Comparison of ENCODE assay signal across 8 cellular contexts in the genomic region with DNA sequence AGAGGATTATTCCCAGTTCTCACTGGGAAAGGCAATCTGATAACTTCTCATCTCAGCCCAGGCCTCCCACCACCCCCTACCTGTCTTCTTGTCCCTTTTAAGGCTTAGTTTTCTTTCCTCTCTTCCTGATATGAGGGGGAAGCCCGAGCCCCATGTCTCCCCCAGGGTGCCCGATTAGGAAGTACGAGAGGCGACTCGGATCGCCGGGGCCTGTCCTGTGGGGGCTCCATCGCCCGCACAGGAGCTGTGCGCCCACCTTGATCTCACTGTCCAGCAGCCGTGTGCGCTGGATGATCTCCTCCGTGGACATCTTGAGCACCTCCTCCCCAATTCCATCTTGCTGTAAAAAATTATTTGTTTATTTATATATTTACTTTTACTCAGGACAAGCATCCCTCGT. TPM values are rescaled to one million over a fixed set of nuclear protein-coding genes. Genes with fewer than 3 reads are reported as not detected.
A peak's percentile ranks its signal among the peaks of the same experiment; 100 is the strongest.
DNase-seq lines count a peak whose midpoint lies in the region; ATAC-seq, FAIRE-seq and TF ChIP-seq lines count a peak whose summit lies in the region.

No MANE protein-coding gene starts in this region.

- peak overlapping the region; percentile 96 for H3K4me2 ChIP-seq in A549

- DNase-seq in A549 (ENCODE audit: low read depth in 1 of 2, low spot score in 1 of 2) (no peak), cardiac fibroblast (ENCODE audit: low read depth in 2 of 2) (no peak), mucosa of descending colon (no peak), GM12891 (ENCODE audit: insufficient read length, low spot score) (no peak), C1 segment of cervical spinal cord (lab: John Stamatoyannopoulos, UW) (no peak)
- no peak for DNase-seq in stimulated activated CD4-positive, alpha-beta T cell treated with anti-CD3 and anti-CD28 coated beads, Interleukin-1b, Interleukin-23, amount 100 ng/mL, for 48 hours

- FAIRE-seq in A549 (lab: Jason Lieb, UNC) (no peak), GM12891 (lab: Jason Lieb, UNC) (no peak)

- CTCF ChIA-PET in A549 (lab: Yijun Ruan, JAX), result interaction anchor here (0.8 to 8.1 kb wide), 5 partner anchors 9 to 51 kb away, joined by 3 to 75 read pairs (median 4); a partner anchor contains a TSS

- peak overlapping the region; percentile 88 to 92 for H3K27ac ChIP-seq in A549
- H3K27ac ChIP-seq in HUES6 (ENCODE audit: low read depth, low read length), result peak overlapping the region; percentile 99; the same call in 1 of the 2 replicates

- TF ChIP-seq CTCF in A549 (IDR thresholded peaks at IDR 0.05) (no peak), cardiac fibroblast (IDR thresholded peaks at IDR 0.05; ENCODE audit: low read depth, low read length) (no peak), mucosa of descending colon (IDR thresholded peaks at IDR 0.05) (no peak)

- H3K27me3 ChIP-seq in HUES6 (ENCODE audit: control insufficient read depth, insufficient read depth, low read length), result no peaks in the 10 kb centered on the region

- intact Hi-C loops in mucosa of descending colon (cut with DNase I, micrococcal nuclease), result no loop called here

- POLR2A ChIA-PET in A549 (lab: Yijun Ruan, JAX), result interaction anchor here (1.0 kb wide), 1 partner anchor 9 kb away, joined by 4 read pairs; no protein-coding TSS in a partner anchor

- H3K4me1 ChIP-seq in A549 (peaks cover 14% of the 10 kb centered on the region), HUES6 (ENCODE audit: control insufficient read depth, insufficient read depth, low read length) (no peaks in the 10 kb centered on the region), mucosa of descending colon (ENCODE audit: low read depth) (peaks cover 10% of the 10 kb centered on the region)

- TF ChIP-seq POLR2A in A549 (IDR thresholded peaks at IDR 0.05; ENCODE audit: low read length) (no peak), GM12891 (IDR thresholded peaks at IDR 0.05; ENCODE audit: low read depth, low read length) (no peak)

- no peak for TF ChIP-seq EP300 in A549 (IDR thresholded peaks at IDR 0.05)

- no peak for TF ChIP-seq RAD21 in A549 (conservative IDR thresholded peaks at IDR 0.05 in 1 of 2, IDR thresholded peaks at IDR 0.05 in 1 of 2)

- H3K36me3 ChIP-seq in HUES6 (ENCODE audit: control insufficient read depth, insufficient read depth, low read length) (peaks cover 45% of the 10 kb centered on the region), mucosa of descending colon (ENCODE audit: low read depth) (no peaks in the 10 kb centered on the region)

- no peak for ATAC-seq in A549
- ATAC-seq in mucosa of descending colon, result no peak
- ATAC-seq in HG03196 (IDR thresholded peaks at IDR 0.05; ENCODE audit: unreplicated experiment), result no peak

- peak overlapping the region; percentile 68 for H3K4me3 ChIP-seq in A549
- H3K4me3 ChIP-seq in HUES6 (ENCODE audit: low read depth, low read length), result peak overlapping the region; percentile 79
- H3K4me3 ChIP-seq in cardiac fibroblast (replicated peaks in 1 of 2; ENCODE audit: low read depth in 2 of 2, low read length in 2 of 2), result peak overlapping the region; percentile 92 to 94
- peak overlapping the region; percentile 77 for H3K4me3 ChIP-seq in mucosa of descending colon

- 0% methylated on average over 14 of the region's 14 CpGs for WGBS in A549 (ENCODE audit: missing lambda C conversion rate)

- H3K9me3 ChIP-seq in A549 (no peaks in the 10 kb centered on the region), HUES6 (ENCODE audit: control insufficient read depth, insufficient read depth, low read depth, low read length) (no peaks in the 10 kb centered on the region), mucosa of descending colon (no peaks in the 10 kb centered on the region)

- peak overlapping the region; percentile 100 for H3K9ac ChIP-seq in HUES6 (ENCODE audit: low read length)

TF ChIP-seq in A549, 52 proteins besides CTCF, POLR2A, EP300 and RAD21 (continues in another document):
- TF ChIP-seq RCOR1 (IDR thresholded peaks at IDR 0.05; ENCODE audit: low read depth, low read length) (no peak), JUNB (IDR thresholded peaks at IDR 0.05) (no peak), KDM1A (IDR thresholded peaks at IDR 0.05; ENCODE audit: low read depth) (no peak), EHMT2 (IDR thresholded peaks at IDR 0.05; ENCODE audit: low read depth) (no peak), HOXB5 (CRISPR knock-in tag; IDR thresholded peaks at IDR 0.05) (no peak), HDAC2 (IDR thresholded peaks at IDR 0.05) (no peak)
- TF ChIP-seq, protein P1, sequence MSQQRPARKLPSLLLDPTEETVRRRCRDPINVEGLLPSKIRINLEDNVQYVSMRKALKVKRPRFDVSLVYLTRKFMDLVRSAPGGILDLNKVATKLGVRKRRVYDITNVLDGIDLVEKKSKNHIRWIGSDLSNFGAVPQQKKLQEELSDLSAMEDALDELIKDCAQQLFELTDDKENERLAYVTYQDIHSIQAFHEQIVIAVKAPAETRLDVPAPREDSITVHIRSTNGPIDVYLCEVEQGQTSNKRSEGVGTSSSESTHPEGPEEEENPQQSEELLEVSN (IDR thresholded peaks at IDR 0.05; ENCODE audit: borderline replicate concordance, low read depth), result no peak
- TF ChIP-seq, protein P2, sequence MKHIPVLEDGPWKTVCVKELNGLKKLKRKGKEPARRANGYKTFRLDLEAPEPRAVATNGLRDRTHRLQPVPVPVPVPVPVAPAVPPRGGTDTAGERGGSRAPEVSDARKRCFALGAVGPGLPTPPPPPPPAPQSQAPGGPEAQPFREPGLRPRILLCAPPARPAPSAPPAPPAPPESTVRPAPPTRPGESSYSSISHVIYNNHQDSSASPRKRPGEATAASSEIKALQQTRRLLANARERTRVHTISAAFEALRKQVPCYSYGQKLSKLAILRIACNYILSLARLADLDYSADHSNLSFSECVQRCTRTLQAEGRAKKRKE (CRISPR knock-in tag; IDR thresholded peaks at IDR 0.05; ENCODE audit: low read depth), result no peak

TF ChIP-seq in GM12891, 5 proteins besides CTCF, POLR2A, EP300 and RAD21:
- no peak for TF ChIP-seq TAF1 (IDR thresholded peaks at IDR 0.05; ENCODE audit: low read depth, low read length)

RNA-seq across cellular contexts. Expression of a gene that starts 0.6 kb away (rescaled TPM):
- polyA plus RNA-seq in A549 (2011; rRNA removed), result 201 and 283 TPM in 2 replicates
- polyA plus RNA-seq in A549 (2012; cell fraction: cytosol; rRNA removed), result 199 and 231 TPM in 2 replicates
- polyA plus RNA-seq in A549 (2012; cell fraction: nucleus; rRNA removed), result 191 and 193 TPM in 2 replicates
- 342 to 383 TPM (median 371 TPM) in 3 replicates for polyA plus RNA-seq in A549 (2017; fragmentation: RNase III; extraction: RNeasy Plus Mini Kit Qiagen cat#74134 plus additional on column Dnase treatment)
- 120 and 124 TPM in 2 replicates for polyA minus RNA-seq in A549 (2011; rRNA and poly(A)+ RNA removed)
- 100 to 1,000 TPM in 1 of 3 donors, 10 to 100 TPM in 2; 70.7 to 115 (median 91.0) TPM for total RNA-seq in mucosa of descending colon
- polyA plus RNA-seq in GM12891 (2012; ENCODE audit: low read depth, missing spikeins), result 137 TPM

RNA-seq across cellular contexts. Expression of a gene that starts 17.2 kb away (rescaled TPM):
- 10.8 and 11.7 TPM in 2 replicates for polyA plus RNA-seq in A549 (2011; rRNA removed)
- polyA plus RNA-seq in A549 (2012; cell fraction: cytosol; rRNA removed), result 29.6 and 43.5 TPM in 2 replicates
- 101 and 127 TPM in 2 replicates for polyA plus RNA-seq in A549 (2012; cell fraction: nucleus; rRNA removed)
- polyA plus RNA-seq in A549 (2017; fragmentation: RNase III; extraction: RNeasy Plus Mini Kit Qiagen cat#74134 plus additional on column Dnase treatment), result 29.7 to 35.4 TPM (median 35.2 TPM) in 3 replicates
- polyA minus RNA-seq in A549 (2011; rRNA and poly(A)+ RNA removed), result 7.3 and 7.7 TPM in 2 replicates
- 10 to 100 TPM; 14.4 to 30.9 (median 21.4) TPM for total RNA-seq in mucosa of descending colon
- polyA plus RNA-seq in GM12891 (2012; ENCODE audit: low read depth, missing spikeins), result 9.2 TPM

RNA-seq across cellular contexts. Expression of a gene that starts 23.3 kb away (rescaled TPM):
- 0.08 and 0.12 TPM in 2 replicates for polyA plus RNA-seq in A549 (2011; rRNA removed)
- polyA plus RNA-seq in A549 (2012; cell fraction: cytosol; rRNA removed), result 0.09 and 0.11 TPM in 2 replicates
- 1.2 TPM in 2 replicates for polyA plus RNA-seq in A549 (2012; cell fraction: nucleus; rRNA removed)
- polyA plus RNA-seq in A549 (2017; fragmentation: RNase III; extraction: RNeasy Plus Mini Kit Qiagen cat#74134 plus additional on column Dnase treatment), result 0.17 to 0.26 TPM (median 0.21 TPM) in 3 replicates
- 0.49 and 0.91 TPM in 2 replicates for polyA minus RNA-seq in A549 (2011; rRNA and poly(A)+ RNA removed)
- under 1 TPM; 0.41 to 0.96 (median 0.95) TPM for total RNA-seq in mucosa of descending colon
- polyA plus RNA-seq in GM12891 (2012; ENCODE audit: low read depth, missing spikeins), result not detected

RNA-seq across cellular contexts. Expression of a gene that starts 47.3 kb away (rescaled TPM):
- polyA plus RNA-seq in A549 (2011; rRNA removed) (not detected in 2 replicates), A549 (2017; fragmentation: RNase III; extraction: RNeasy Plus Mini Kit Qiagen cat#74134 plus additional on column Dnase treatment) (0.07 to 0.21 TPM (median 0.14 TPM) in 3 replicates)
- polyA plus RNA-seq in A549 (2012; cell fraction: cytosol; rRNA removed), result 0.07 and 0.09 TPM in 2 replicates
- polyA plus RNA-seq in A549 (2012; cell fraction: nucleus; rRNA removed), result 0.28 TPM in 1 of 2 replicates, not detected in the other
- not detected in 2 replicates for polyA minus RNA-seq in A549 (2011; rRNA and poly(A)+ RNA removed)
- 10 to 100 TPM in 2 of 3 donors, 1 to 10 TPM in 1; 4.9 to 21.0 (median 20.6) TPM for total RNA-seq in mucosa of descending colon
- 11.8 TPM for polyA plus RNA-seq in GM12891 (2012; ENCODE audit: low read depth, missing spikeins)
